Comparison of ENCODE assay signal across 1 cellular context in the genomic region with DNA sequence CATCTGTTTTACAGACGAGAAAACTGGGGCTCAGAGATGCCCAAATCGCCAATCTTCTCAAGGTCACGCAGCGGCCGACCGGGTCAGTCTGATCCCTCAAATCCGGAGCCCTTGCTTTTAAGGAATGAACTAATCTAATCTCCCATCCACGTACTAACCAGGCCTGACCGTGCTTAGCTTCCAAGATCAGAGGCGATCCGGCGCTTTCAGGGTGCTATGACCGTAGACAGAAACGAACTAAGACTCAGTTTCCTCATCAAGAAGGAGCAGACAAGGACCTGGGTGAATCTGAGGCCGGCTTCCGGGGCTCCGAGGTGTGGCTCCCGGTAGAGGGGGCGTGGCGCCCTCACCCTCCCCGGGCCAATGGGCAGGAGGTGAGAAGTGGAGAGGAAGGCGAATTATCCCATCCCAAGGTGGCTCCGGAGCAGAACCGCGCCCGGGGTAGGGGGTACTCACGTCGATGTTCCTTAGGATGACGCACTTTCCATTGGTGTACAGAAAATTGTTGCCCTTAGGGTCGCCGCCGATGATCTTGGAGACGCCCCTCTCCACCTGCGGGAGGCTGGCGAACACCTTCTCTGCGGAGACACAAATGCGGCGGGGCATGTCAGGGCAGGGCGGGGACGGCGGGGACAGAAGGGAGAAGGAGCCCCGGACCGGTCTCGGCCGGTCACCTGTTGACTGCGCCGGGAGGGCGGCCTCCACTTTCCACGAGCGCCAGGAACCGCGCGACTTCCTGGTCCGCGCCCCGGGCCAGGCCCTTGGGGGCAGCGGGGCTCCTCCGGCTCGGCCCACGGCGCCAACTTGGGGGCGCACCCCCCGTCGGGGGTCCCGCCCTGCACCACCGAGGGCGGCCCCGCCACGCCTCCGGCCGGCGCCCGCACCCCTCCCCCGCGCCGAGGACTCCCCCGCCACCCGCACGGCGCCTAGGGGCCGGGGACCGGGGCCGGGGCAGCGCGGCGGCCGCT.
TF ChIP-seq lines count a peak whose summit lies in the region.

No MANE protein-coding gene starts in this region.

TF ChIP-seq in GM12878, 131 proteins besides CTCF, POLR2A, EP300 and RAD21 (continued from another document and continues in another):
- TF ChIP-seq, protein P1, sequence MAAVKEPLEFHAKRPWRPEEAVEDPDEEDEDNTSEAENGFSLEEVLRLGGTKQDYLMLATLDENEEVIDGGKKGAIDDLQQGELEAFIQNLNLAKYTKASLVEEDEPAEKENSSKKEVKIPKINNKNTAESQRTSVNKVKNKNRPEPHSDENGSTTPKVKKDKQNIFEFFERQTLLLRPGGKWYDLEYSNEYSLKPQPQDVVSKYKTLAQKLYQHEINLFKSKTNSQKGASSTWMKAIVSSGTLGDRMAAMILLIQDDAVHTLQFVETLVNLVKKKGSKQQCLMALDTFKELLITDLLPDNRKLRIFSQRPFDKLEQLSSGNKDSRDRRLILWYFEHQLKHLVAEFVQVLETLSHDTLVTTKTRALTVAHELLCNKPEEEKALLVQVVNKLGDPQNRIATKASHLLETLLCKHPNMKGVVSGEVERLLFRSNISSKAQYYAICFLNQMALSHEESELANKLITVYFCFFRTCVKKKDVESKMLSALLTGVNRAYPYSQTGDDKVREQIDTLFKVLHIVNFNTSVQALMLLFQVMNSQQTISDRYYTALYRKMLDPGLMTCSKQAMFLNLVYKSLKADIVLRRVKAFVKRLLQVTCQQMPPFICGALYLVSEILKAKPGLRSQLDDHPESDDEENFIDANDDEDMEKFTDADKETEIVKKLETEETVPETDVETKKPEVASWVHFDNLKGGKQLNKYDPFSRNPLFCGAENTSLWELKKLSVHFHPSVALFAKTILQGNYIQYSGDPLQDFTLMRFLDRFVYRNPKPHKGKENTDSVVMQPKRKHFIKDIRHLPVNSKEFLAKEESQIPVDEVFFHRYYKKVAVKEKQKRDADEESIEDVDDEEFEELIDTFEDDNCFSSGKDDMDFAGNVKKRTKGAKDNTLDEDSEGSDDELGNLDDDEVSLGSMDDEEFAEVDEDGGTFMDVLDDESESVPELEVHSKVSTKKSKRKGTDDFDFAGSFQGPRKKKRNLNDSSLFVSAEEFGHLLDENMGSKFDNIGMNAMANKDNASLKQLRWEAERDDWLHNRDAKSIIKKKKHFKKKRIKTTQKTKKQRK (IDR thresholded peaks at IDR 0.05; ENCODE audit: low read depth, low read length): no peak
- TF ChIP-seq, protein P2, sequence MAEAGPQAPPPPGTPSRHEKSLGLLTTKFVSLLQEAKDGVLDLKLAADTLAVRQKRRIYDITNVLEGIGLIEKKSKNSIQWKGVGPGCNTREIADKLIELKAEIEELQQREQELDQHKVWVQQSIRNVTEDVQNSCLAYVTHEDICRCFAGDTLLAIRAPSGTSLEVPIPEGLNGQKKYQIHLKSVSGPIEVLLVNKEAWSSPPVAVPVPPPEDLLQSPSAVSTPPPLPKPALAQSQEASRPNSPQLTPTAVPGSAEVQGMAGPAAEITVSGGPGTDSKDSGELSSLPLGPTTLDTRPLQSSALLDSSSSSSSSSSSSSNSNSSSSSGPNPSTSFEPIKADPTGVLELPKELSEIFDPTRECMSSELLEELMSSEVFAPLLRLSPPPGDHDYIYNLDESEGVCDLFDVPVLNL (IDR thresholded peaks at IDR 0.05; ENCODE audit: low read depth, low read length): no peak
- TF ChIP-seq POLR2AphosphoS5 (IDR thresholded peaks at IDR 0.05; ENCODE audit: low read length) (peak; percentile 52), GABPA (IDR thresholded peaks at IDR 0.05; ENCODE audit: low read depth) (no peak), NR2F1 (conservative IDR thresholded peaks at IDR 0.05) (no peak), IKZF2 (IDR thresholded peaks at IDR 0.05) (peak in 1 of 2 experiments; percentile 25; a peak in 1 of 4 replicates), HDAC6 (IDR thresholded peaks at IDR 0.05; ENCODE audit: unreplicated experiment) (no peak), MXI1 (IDR thresholded peaks at IDR 0.05; ENCODE audit: low read depth, low read length) (no peak), CHD4 (IDR thresholded peaks at IDR 0.05) (no peak), NBN (IDR thresholded peaks at IDR 0.05) (0 out of 2 replicates have a peak, but pooled peaks have one; percentile 47), KAT2A (conservative IDR thresholded peaks at IDR 0.05; ENCODE audit: control insufficient read depth, low read depth, low read length) (no peak), FOS (IDR thresholded peaks at IDR 0.05; ENCODE audit: borderline replicate concordance, extremely low read depth, insufficient read length) (no peak), SUPT20H (IDR thresholded peaks at IDR 0.05; ENCODE audit: borderline replicate concordance, control insufficient read depth, low read depth, low read length) (no peak), BACH1 (IDR thresholded peaks at IDR 0.05; ENCODE audit: borderline replicate concordance) (no peak), CHD1 (IDR thresholded peaks at IDR 0.05; ENCODE audit: low read depth, low read length) (0 out of 2 replicates have a peak, but pooled peaks have one; percentile 23), PAX5 (IDR thresholded peaks at IDR 0.05; ENCODE audit: borderline replicate concordance, low read depth, low read length) (0 out of 2 replicates have a peak, but pooled peaks have one; percentile 0), RBBP5 (conservative IDR thresholded peaks at IDR 0.05) (no peak), CBFB (IDR thresholded peaks at IDR 0.05; ENCODE audit: low read depth) (no peak), SMAD5 (IDR thresholded peaks at IDR 0.05; ENCODE audit: low read depth) (peak; percentile 63; the same call in 1 of the 2 replicates), JUND (IDR thresholded peaks at IDR 0.05; ENCODE audit: low read depth, low read length) (no peak), STAT3 (IDR thresholded peaks at IDR 0.05; ENCODE audit: low read depth, low read length) (no peak), YBX1 (IDR thresholded peaks at IDR 0.05) (no peak), TBL1XR1 (IDR thresholded peaks at IDR 0.05; ENCODE audit: low read depth, low read length) (no peak), TCF7 (IDR thresholded peaks at IDR 0.05; ENCODE audit: borderline replicate concordance) (no peak), IKZF1 (conservative IDR thresholded peaks at IDR 0.05) (peak; percentile 48)
- TF ChIP-seq, protein P3, sequence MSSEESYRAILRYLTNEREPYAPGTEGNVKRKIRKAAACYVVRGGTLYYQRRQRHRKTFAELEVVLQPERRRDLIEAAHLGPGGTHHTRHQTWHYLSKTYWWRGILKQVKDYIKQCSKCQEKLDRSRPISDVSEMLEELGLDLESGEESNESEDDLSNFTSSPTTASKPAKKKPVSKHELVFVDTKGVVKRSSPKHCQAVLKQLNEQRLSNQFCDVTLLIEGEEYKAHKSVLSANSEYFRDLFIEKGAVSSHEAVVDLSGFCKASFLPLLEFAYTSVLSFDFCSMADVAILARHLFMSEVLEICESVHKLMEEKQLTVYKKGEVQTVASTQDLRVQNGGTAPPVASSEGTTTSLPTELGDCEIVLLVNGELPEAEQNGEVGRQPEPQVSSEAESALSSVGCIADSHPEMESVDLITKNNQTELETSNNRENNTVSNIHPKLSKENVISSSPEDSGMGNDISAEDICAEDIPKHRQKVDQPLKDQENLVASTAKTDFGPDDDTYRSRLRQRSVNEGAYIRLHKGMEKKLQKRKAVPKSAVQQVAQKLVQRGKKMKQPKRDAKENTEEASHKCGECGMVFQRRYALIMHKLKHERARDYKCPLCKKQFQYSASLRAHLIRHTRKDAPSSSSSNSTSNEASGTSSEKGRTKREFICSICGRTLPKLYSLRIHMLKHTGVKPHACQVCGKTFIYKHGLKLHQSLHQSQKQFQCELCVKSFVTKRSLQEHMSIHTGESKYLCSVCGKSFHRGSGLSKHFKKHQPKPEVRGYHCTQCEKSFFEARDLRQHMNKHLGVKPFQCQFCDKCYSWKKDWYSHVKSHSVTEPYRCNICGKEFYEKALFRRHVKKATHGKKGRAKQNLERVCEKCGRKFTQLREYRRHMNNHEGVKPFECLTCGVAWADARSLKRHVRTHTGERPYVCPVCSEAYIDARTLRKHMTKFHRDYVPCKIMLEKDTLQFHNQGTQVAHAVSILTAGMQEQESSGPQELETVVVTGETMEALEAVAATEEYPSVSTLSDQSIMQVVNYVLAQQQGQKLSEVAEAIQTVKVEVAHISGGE (CRISPR knock-in tag; IDR thresholded peaks at IDR 0.05): no peak
- TF ChIP-seq, protein P4, sequence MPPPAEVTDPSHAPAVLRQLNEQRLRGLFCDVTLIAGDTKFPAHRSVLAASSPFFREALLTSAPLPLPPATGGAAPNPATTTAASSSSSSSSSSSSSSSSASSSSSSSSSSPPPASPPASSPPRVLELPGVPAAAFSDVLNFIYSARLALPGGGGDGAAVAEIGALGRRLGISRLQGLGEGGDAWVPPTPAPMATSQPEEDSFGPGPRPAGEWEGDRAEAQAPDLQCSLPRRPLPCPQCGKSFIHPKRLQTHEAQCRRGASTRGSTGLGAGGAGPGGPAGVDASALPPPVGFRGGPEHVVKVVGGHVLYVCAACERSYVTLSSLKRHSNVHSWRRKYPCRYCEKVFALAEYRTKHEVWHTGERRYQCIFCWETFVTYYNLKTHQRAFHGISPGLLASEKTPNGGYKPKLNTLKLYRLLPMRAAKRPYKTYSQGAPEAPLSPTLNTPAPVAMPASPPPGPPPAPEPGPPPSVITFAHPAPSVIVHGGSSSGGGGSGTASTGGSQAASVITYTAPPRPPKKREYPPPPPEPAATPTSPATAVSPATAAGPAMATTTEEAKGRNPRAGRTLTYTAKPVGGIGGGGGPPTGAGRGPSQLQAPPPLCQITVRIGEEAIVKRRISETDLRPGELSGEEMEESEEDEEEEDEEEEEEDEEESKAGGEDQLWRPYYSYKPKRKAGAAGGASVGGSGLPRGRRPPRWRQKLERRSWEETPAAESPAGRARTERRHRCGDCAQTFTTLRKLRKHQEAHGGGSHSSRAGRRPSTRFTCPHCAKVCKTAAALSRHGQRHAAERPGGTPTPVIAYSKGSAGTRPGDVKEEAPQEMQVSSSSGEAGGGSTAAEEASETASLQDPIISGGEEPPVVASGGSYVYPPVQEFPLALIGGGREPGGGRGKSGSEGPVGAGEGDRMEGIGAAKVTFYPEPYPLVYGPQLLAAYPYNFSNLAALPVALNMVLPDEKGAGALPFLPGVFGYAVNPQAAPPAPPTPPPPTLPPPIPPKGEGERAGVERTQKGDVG (CRISPR knock-in tag; IDR thresholded peaks at IDR 0.05): no peak
- TF ChIP-seq, protein P5, sequence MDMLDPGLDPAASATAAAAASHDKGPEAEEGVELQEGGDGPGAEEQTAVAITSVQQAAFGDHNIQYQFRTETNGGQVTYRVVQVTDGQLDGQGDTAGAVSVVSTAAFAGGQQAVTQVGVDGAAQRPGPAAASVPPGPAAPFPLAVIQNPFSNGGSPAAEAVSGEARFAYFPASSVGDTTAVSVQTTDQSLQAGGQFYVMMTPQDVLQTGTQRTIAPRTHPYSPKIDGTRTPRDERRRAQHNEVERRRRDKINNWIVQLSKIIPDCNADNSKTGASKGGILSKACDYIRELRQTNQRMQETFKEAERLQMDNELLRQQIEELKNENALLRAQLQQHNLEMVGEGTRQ (IDR thresholded peaks at IDR 0.05; ENCODE audit: borderline replicate concordance, low read depth, low read length): no peak
- TF ChIP-seq, protein P6, sequence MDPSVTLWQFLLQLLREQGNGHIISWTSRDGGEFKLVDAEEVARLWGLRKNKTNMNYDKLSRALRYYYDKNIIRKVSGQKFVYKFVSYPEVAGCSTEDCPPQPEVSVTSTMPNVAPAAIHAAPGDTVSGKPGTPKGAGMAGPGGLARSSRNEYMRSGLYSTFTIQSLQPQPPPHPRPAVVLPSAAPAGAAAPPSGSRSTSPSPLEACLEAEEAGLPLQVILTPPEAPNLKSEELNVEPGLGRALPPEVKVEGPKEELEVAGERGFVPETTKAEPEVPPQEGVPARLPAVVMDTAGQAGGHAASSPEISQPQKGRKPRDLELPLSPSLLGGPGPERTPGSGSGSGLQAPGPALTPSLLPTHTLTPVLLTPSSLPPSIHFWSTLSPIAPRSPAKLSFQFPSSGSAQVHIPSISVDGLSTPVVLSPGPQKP (IDR thresholded peaks at IDR 0.05; ENCODE audit: low read depth, low read length): no peak
- TF ChIP-seq, protein P7, sequence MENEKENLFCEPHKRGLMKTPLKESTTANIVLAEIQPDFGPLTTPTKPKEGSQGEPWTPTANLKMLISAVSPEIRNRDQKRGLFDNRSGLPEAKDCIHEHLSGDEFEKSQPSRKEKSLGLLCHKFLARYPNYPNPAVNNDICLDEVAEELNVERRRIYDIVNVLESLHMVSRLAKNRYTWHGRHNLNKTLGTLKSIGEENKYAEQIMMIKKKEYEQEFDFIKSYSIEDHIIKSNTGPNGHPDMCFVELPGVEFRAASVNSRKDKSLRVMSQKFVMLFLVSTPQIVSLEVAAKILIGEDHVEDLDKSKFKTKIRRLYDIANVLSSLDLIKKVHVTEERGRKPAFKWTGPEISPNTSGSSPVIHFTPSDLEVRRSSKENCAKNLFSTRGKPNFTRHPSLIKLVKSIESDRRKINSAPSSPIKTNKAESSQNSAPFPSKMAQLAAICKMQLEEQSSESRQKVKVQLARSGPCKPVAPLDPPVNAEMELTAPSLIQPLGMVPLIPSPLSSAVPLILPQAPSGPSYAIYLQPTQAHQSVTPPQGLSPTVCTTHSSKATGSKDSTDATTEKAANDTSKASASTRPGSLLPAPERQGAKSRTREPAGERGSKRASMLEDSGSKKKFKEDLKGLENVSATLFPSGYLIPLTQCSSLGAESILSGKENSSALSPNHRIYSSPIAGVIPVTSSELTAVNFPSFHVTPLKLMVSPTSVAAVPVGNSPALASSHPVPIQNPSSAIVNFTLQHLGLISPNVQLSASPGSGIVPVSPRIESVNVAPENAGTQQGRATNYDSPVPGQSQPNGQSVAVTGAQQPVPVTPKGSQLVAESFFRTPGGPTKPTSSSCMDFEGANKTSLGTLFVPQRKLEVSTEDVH (IDR thresholded peaks at IDR 0.05; ENCODE audit: low read depth, partially characterized antibody): no peak
